23 cellular contexts compared by ENCODE assay signal in the genomic region with DNA sequence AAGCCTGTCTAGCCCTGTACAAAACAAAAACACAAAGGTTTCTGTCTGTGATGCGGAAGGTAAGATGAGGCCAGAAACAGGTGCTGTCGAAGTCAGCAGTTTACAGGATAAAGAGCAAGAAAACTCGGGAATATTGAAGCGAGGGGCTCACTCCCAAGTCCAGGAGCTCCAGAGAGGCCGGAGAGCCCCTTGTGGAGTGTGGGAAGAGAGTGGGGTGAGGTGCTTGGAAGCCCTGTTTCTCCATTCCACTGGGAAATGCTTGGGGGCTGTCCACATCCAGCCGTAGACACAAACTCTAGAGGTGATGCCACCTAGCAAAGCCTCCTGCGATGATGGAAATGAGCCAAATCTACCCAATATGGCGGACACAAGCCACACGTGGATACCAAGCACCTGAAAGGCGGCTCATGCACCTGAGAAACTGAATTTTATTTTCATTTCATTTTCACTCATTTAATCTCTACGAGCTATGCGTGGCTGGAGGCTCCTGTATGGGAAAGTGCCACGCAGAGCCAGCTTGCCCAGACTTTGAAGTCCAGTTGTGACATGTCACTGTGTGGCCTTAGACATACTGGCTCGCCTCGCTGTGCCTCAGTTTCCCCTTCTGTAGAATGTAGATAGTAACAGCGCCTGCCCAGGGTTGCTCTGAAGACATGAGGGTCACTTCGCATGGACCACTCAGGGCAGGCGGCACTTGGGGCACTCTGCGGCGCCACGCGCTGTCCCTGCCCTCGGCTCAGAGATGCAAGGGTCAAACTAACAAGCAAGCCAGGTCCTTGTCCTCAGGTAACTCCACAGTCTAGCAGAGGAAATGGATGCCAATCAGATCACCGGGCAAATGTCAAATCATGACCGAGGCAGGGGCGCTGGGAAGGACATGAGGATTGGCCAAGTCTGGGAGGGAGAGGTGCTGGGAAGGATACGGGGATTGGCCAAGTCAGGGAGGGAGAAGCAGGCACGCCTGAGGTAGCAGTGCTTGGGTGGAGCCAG.
"Had no signal": no experiment of that assay in that cellular context is flagged by ENCODE, and none has a peak within 500 bp of the region (broad histone marks: within the 10 kb centered on the region; RNA-seq: fewer than 3 reads in every experiment).

No MANE protein-coding gene starts in this region.

- H3K36me3 ChIP-seq: brain microvascular endothelial cell, MG63, SJCRH30 had no signal

- H3K4me2 ChIP-seq: SK-N-SH had no signal

- H3K27me3 ChIP-seq: brain microvascular endothelial cell, MG63, SJCRH30 had no signal

- H3K27ac ChIP-seq: brain microvascular endothelial cell, SJCRH30 had no signal

- H3K9me3 ChIP-seq: MG63, SJCRH30, SK-N-SH had no signal

- H3K27ac Mint-ChIP-seq: activated CD8-positive, alpha-beta T cell treated with anti-CD3 and anti-CD28 coated beads, Interleukin-2, amount 10 ng/mL, durations not matched to agents 7 days and 5 days; activated naive CD4-positive, alpha-beta T cell treated with anti-CD3 and anti-CD28 coated beads for 36 hours; activated naive CD8-positive, alpha-beta T cell had no signal

- H3K4me3 Mint-ChIP-seq: activated CD8-positive, alpha-beta T cell treated with anti-CD3 and anti-CD28 coated beads, Interleukin-2, amount 10 ng/mL, durations not matched to agents 7 days and 5 days; activated naive CD4-positive, alpha-beta T cell treated with anti-CD3 and anti-CD28 coated beads for 36 hours; activated naive CD8-positive, alpha-beta T cell; activated T-cell treated with anti-CD3 and anti-CD28 coated beads, Interleukin-2, amount 50 U/mL, for 4 hours had no signal

- DNase-seq: activated CD4-positive, alpha-beta T cell treated with anti-CD3 and anti-CD28 coated beads for 48 hours; activated CD4-positive, alpha-beta T cell treated with anti-CD3 and anti-CD28 coated beads, Interleukin-2, amount 50 U/mL, for 4 hours; activated CD8-positive, alpha-beta T cell treated with anti-CD3 and anti-CD28 coated beads, Interleukin-2, amount 10 ng/mL, durations not matched to agents 7 days and 5 days; activated effector memory CD4-positive, alpha-beta T cell treated with anti-CD3 and anti-CD28 coated beads, Interleukin-2, amount 50 U/mL, for 16 hours; activated naive CD4-positive, alpha-beta T cell treated with anti-CD3 and anti-CD28 coated beads for 36 hours; activated T-cell treated with anti-CD3 and anti-CD28 coated beads, Interleukin-2, amount 50 U/mL, for 4 hours; amygdala; brain microvascular endothelial cell; MG63; MV-4-11; NCI-H1092 treated with DMSO at 0.1 percent for 48 hours; NCI-H1436; NCI-H1694 treated with DMSO at 0.1 percent for 48 hours; NCI-H2029 treated with DMSO at 0.1 percent for 48 hours; NCI-H510A treated with DMSO at 0.1 percent for 48 hours; NCI-H69; NK-92 treated with Interleukin-12 subunit alpha and Interleukin-12 subunit beta, amount 100 ng/mL, for 24 hours; OCI-M1; Right ventricle myocardium superior; RPMI8226; SJCRH30; SK-N-SH had no signal

- H3K4me3 ChIP-seq: MG63, SJCRH30 had no signal

- H3K4me1 ChIP-seq: SJCRH30 had no signal

- H3K9ac ChIP-seq: SK-N-SH had no signal

- H3K9me3 Mint-ChIP-seq: activated T-cell treated with anti-CD3 and anti-CD28 coated beads, Interleukin-2, amount 50 U/mL, for 4 hours had no signal

- H3K36me3 Mint-ChIP-seq: activated naive CD8-positive, alpha-beta T cell had no signal
